8 cellular contexts compared by ENCODE assay signal in the genomic region with DNA sequence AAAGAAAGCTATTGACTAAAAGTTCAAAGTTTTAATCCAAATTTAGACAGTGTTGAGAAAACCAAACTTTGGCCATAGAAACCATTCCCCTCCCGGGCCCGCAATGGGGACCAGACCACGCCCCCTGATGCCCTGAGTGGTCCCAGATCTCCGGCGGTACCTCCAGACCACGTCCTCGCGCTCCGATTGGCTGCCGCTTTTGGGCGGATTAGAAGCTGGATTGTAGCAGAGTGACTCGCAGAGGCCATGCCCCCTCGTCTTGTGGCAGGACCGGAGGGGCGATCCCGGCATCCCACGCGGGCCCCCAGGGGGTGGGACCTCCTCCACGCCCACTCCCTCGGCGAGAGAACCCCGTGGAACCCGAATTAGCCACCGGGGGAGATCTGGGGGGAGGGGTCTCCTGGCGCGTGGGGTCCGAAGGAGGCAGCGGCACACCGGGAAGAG. TPM values are rescaled to one million over a fixed set of nuclear protein-coding genes. Genes with fewer than 3 reads are reported as not detected.
DNase-seq lines count a peak whose midpoint lies in the region; ATAC-seq and TF ChIP-seq lines count a peak whose summit lies in the region.

No MANE protein-coding gene starts in this region.

- H4K20me1 ChIP-seq in osteoblast (ENCODE audit: insufficient read depth, low read length) = no peaks in the 10 kb centered on the region

- no peaks in the 10 kb centered on the region for H3K79me2 ChIP-seq in osteoblast (ENCODE audit: insufficient read depth, low read length)

- no peak for ATAC-seq in GM19035 (IDR thresholded peaks at IDR 0.05; ENCODE audit: unreplicated experiment)

- DNase-seq in GM04504 (ENCODE audit: low read depth) (peak; percentile 80), HT1080 (ENCODE audit: low read depth) (peak; percentile 46), SHP77 (lab: John Stamatoyannopoulos, UW) (peak; percentile 86 to 88), germinal center (ENCODE audit: low spot score) (peak; percentile 91), osteoblast (ENCODE audit: insufficient read length, low spot score, missing footprints) (peak; percentile 96)
- peak; percentile 79 for DNase-seq in activated naive CD4-positive, alpha-beta T cell treated with Interleukin-2 at 50 U/mL for 16 hours

- H3K4me3 ChIP-seq in osteoblast (ENCODE audit: insufficient read depth, low read length) = peak overlapping the region; percentile 33

- H3K27me3 ChIP-seq in osteoblast (ENCODE audit: insufficient read depth, low read length) = no peaks in the 10 kb centered on the region

- no peaks in the 10 kb centered on the region for H3K9me3 ChIP-seq in osteoblast (ENCODE audit: low read depth, low read length)

- peaks cover 11% of the 10 kb centered on the region for H3K36me3 ChIP-seq in osteoblast (ENCODE audit: insufficient read depth, low read length)

- TF ChIP-seq CTCF in osteoblast (IDR thresholded peaks at IDR 0.05; ENCODE audit: extremely low read depth, low read depth, low read length) = no peak

- H3K4me2 ChIP-seq in osteoblast (ENCODE audit: insufficient read depth, low read length) = peak overlapping the region; percentile 51

- peaks cover 8% of the 10 kb centered on the region for H3K4me1 ChIP-seq in osteoblast (ENCODE audit: insufficient read depth, low read length)

- H3K27ac ChIP-seq in osteoblast (ENCODE audit: low read depth, low read length) (no peak overlapping the region), temporal lobe (ENCODE audit: low read depth, low read length) (peak overlapping the region; percentile 57)

- no peak overlapping the region for H2AFZ ChIP-seq in osteoblast (ENCODE audit: low read length)

RNA-seq across cellular contexts. Expression of a gene that starts 0.8 kb away (rescaled TPM):
- not detected in 2 replicates for total RNA-seq in HT1080 (2014; rRNA removed; shearing (Covaris generic))
- polyA plus RNA-seq in HT1080 (2015; cell fraction: cytosol; rRNA removed) = 0.28 TPM in 1 of 2 replicates, not detected in the other
- polyA plus RNA-seq in HT1080 (2015; cell fraction: nucleus; rRNA removed) = 0.31 and 1.1 TPM in 2 replicates
- total RNA-seq in osteoblast (1.8 and 2.1 TPM in 2 replicates), temporal lobe (1.7 TPM)

RNA-seq across cellular contexts. Expression of a gene that starts 26.3 kb away (rescaled TPM):
- total RNA-seq in HT1080 (2014; rRNA removed; shearing (Covaris generic)) = 54.2 and 60.6 TPM in 2 replicates
- polyA plus RNA-seq in HT1080 (2015; cell fraction: cytosol; rRNA removed) = 69.4 and 81.0 TPM in 2 replicates
- 65.5 and 69.8 TPM in 2 replicates for polyA plus RNA-seq in HT1080 (2015; cell fraction: nucleus; rRNA removed)
- 29.7 and 30.1 TPM in 2 replicates for total RNA-seq in osteoblast
- total RNA-seq in temporal lobe = 7.1 TPM

RNA-seq across cellular contexts. Expression of a gene that starts 31.3 kb away (rescaled TPM):
- 0.31 TPM in 1 of 2 replicates, not detected in the other for total RNA-seq in HT1080 (2014; rRNA removed; shearing (Covaris generic))
- 0.26 and 0.30 TPM in 2 replicates for polyA plus RNA-seq in HT1080 (2015; cell fraction: cytosol; rRNA removed)
- polyA plus RNA-seq in HT1080 (2015; cell fraction: nucleus; rRNA removed) = 0.82 and 3.0 TPM in 2 replicates
- total RNA-seq in osteoblast (21.4 and 28.6 TPM in 2 replicates), temporal lobe (2.0 TPM)

RNA-seq across cellular contexts. Expression of a gene that starts 35.1 kb away (rescaled TPM):
- total RNA-seq in HT1080 (2014; rRNA removed; shearing (Covaris generic)) = 44.3 and 49.4 TPM in 2 replicates
- 43.5 and 50.9 TPM in 2 replicates for polyA plus RNA-seq in HT1080 (2015; cell fraction: cytosol; rRNA removed)
- polyA plus RNA-seq in HT1080 (2015; cell fraction: nucleus; rRNA removed) = 64.1 and 68.3 TPM in 2 replicates
- 70.4 and 84.0 TPM in 2 replicates for total RNA-seq in osteoblast
- 23.1 TPM for total RNA-seq in temporal lobe

Comparison
In these comparisons a context has a peak if more than half of its experiments do, and no peak if none do; other contexts are left out.
1. DNase-seq: peak in every context shown above with its lines; median percentile 96 in osteoblast; 91 in germinal center; 87 in SHP77; 80 in GM04504; 79 in activated naive CD4-positive, alpha-beta T cell treated with Interleukin-2 at 50 U/mL for 16 hours; 46 in HT1080.